ENCODE assay signal across 1 cellular context in genomic region chr2:15241208-15241607, GRCh38.
TF ChIP-seq lines count a peak whose summit lies in the region.

No MANE protein-coding gene starts in this region.

TF ChIP-seq in endothelial cell of umbilical vein, 7 proteins besides CTCF, POLR2A, EP300 and RAD21:
- TF ChIP-seq JUN (IDR thresholded peaks at IDR 0.05; ENCODE audit: borderline replicate concordance, insufficient read depth, insufficient read length, low read depth), result peak; percentile 67
- TF ChIP-seq EZH2 (IDR thresholded peaks at IDR 0.05; ENCODE audit: borderline replicate concordance, low read depth, low read length, severe bottlenecking), result no peak
